9 cellular contexts compared by ENCODE assay signal in the genomic region with DNA sequence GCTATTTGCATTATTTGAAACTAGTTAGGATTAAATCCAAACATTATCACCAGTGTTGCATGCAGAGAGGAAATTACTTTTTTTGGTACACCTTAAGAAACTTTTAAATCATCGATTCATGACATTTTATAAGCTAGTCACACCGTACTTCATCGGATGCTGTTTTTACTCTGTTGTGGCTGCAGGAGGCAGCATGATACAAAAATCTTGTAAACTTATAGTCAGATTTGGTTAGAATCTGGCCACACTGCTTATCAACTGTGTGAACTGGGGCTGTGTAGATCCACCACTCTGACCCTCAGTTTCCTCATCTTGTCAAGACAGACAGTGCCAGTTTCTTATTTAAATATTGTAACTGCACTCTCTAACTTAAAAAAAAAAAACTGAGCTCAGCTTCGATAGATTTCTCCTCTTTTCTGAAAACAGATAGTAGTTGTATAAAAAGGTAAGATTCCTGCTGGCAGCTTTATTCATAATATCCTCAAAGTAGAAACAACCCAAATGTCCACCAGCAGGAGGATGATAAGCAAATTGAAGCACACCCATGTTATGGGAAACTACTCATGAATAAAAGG.
A peak's percentile ranks its signal among the peaks of the same experiment; 100 is the strongest.
DNase-seq lines count a peak whose midpoint lies in the region; ATAC-seq and TF ChIP-seq lines count a peak whose summit lies in the region.
"Had no signal": no experiment of that assay in that cellular context is flagged by ENCODE, and none has a peak within 500 bp of the region (broad histone marks: within the 10 kb centered on the region; RNA-seq: fewer than 3 reads in every experiment).

No MANE protein-coding gene starts in this region.

- peak; percentile 13 for DNase-seq in COLO829 (ENCODE audit: low spot score)
- peak; percentile 30 for DNase-seq in NAMALWA (ENCODE audit: low spot score)
- DNase-seq in coronary artery (ENCODE audit: low spot score): no peak
- peak; percentile 70 to 77 for DNase-seq in lung microvascular endothelial cell (ENCODE audit: low read depth in 2 of 2)
- no peak for DNase-seq in NCI-H2029 treated with DMSO at 0.1 percent for 48 hours (lab: John Stamatoyannopoulos, UW)
- no peak for DNase-seq in lower leg skin (ENCODE audit: low spot score in 2 of 2)
- no peak for DNase-seq in activated CD4-positive, CD25-positive, alpha-beta regulatory T cell (lab: John Stamatoyannopoulos, UW)
- DNase-seq: activated CD8-positive, alpha-beta memory T cell treated with anti-CD3 and anti-CD28 coated beads, Interleukin-2, amount 50 U/mL, for 4 hours had no signal

- H3K4me3 ChIP-seq in coronary artery (no peak overlapping the region), lower leg skin (ENCODE audit: low read depth, poor library complexity, severe bottlenecking) (no peak overlapping the region)

- ATAC-seq in activated CD4-positive, CD25-positive, alpha-beta regulatory T cell treated with anti-CD3 and anti-CD28 coated beads, Interleukin-2, amount 50 U/mL, for 24 hours: no peak

- 33 to 48% methylated on average over 4 of the region's 4 CpGs for WGBS in lower leg skin, 2 donors

- TF ChIP-seq CTCF in coronary artery (IDR thresholded peaks at IDR 0.05): peak; percentile 17
- no peak for TF ChIP-seq CTCF in lower leg skin (IDR thresholded peaks at IDR 0.05)

- no peak overlapping the region for H3K27ac ChIP-seq in coronary artery

- intact Hi-C loops in lower leg skin (cut with DNase I; ENCODE audit: low total_unique reads): loop anchor here (10.0 kb wide), 1 partner anchor 401 kb away; no protein-coding TSS in a partner anchor

- TF ChIP-seq POLR2A in lower leg skin (IDR thresholded peaks at IDR 0.05): no peak

Comparison
In these comparisons a context has a peak if more than half of its experiments do, and no peak if none do; other contexts are left out.
1. DNase-seq: peak in COLO829 (single experiment), NAMALWA (single experiment) and lung microvascular endothelial cell (2 of 2); none in coronary artery (single experiment), NCI-H2029 treated with DMSO at 0.1 percent for 48 hours (single experiment), lower leg skin (0 of 2) and activated CD4-positive, CD25-positive, alpha-beta regulatory T cell (0 of 4).